Comparison of ENCODE assay signal across 23 cellular contexts in the genomic region with DNA sequence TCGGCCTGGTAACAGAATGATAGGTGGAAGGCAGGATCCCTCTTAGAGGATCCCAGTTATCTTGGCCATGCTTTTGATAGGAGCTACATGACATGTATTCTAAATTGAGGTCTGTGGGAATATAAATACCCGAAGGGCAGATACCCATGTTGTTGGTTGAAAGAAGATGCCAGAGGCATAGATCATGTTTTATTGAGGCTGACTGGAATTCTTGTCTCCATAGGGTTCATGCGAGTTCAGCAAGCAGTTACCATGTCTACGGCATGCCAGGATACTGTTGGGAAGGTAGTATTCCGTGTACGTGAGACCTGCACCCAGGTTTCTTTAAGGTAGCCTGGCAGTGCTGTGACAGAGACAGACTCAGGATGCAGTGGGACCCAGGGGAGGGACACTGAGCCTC.
DNase-seq lines count a peak whose midpoint lies in the region; ATAC-seq and TF ChIP-seq lines count a peak whose summit lies in the region.
"Had no signal": no experiment of that assay in that cellular context is flagged by ENCODE, and none has a peak within 500 bp of the region (broad histone marks: within the 10 kb centered on the region; RNA-seq: fewer than 3 reads in every experiment).

No MANE protein-coding gene starts in this region.

- no peaks in the 10 kb centered on the region for H3K36me3 ChIP-seq in gastrocnemius medialis
- H3K36me3 ChIP-seq: BLaER1, HAP-1 had no signal

- no peak for TF ChIP-seq CTCF in gastrocnemius medialis (IDR thresholded peaks at IDR 0.05 in 4 of 5, conservative IDR thresholded peaks at IDR 0.05 in 1 of 5)

- intact Hi-C loops in gastrocnemius medialis (cut with DNase I; ENCODE audit: low total_unique reads), result no loop called here

- no peaks in the 10 kb centered on the region for H3K27me3 ChIP-seq in gastrocnemius medialis
- H3K27me3 ChIP-seq: BLaER1 had no signal

- DNase-seq in EH (ENCODE audit: low read depth) (peak; percentile 65), NCI-H226 (peak; percentile 16), left kidney (ENCODE audit: low read depth, low spot score) (peak; percentile 38), gastrocnemius medialis (no peak), left lobe of liver (ENCODE audit: low spot score) (no peak), activated T-cell treated with anti-CD3 and anti-CD28 coated beads for 4 hours (no peak)
- no peak for DNase-seq in activated CD4-positive, alpha-beta T cell treated with anti-CD3 and anti-CD28 coated beads for 48 hours
- DNase-seq: ACHN; CD4-positive, alpha-beta T cell; COR-L47; DMS79 treated with DMSO at 0.1 percent for 48 hours; KG1; NCI-H187; NCI-H2107; NCI-H510A treated with DMSO at 0.1 percent for 48 hours; NCI-H774; NK-92 treated with Interleukin-12 subunit alpha and Interleukin-12 subunit beta, amount 100 ng/mL, for 24 hours had no signal

- no peak for TF ChIP-seq POLR2A in gastrocnemius medialis (IDR thresholded peaks at IDR 0.05)

- ATAC-seq in gastrocnemius medialis, result no peak
- ATAC-seq in left lobe of liver, result no peak
- ATAC-seq in GM18519 (IDR thresholded peaks at IDR 0.05; ENCODE audit: low FRiP score, unreplicated experiment), result no peak
- ATAC-seq: SK-N-SH treated with all-trans-retinoic acid at 6 μM for 48 hours had no signal

- in situ Hi-C loops in gastrocnemius medialis (cut with MboI; ENCODE audit: low sequenced_read_pairs in 4 of 4), result no loop called here

- H3K9me3 ChIP-seq in gastrocnemius medialis, result no peaks in the 10 kb centered on the region
- H3K9me3 ChIP-seq: BLaER1, HAP-1 had no signal

- H3K4me1 ChIP-seq in gastrocnemius medialis, result peaks cover 57 to 62% of the 10 kb centered on the region in 2 donors
- H3K4me1 ChIP-seq: HAP-1 had no signal

- no peak overlapping the region for H3K4me3 ChIP-seq in gastrocnemius medialis
- H3K4me3 ChIP-seq: BLaER1, HAP-1 had no signal

- H3K27ac ChIP-seq in gastrocnemius medialis, result peak overlapping the region; percentile 42 to 84 (median 81)
- H3K27ac ChIP-seq: 22Rv1, BLaER1, HL-60 had no signal

Comparison
In these comparisons a context has a peak if more than half of its experiments do, and no peak if none do; other contexts are left out.
1. DNase-seq: peak in EH (single experiment), NCI-H226 (single experiment) and left kidney (single experiment); none in gastrocnemius medialis (0 of 2), left lobe of liver (single experiment), activated CD4-positive, alpha-beta T cell treated with anti-CD3 and anti-CD28 coated beads for 48 hours (single experiment) and activated T-cell treated with anti-CD3 and anti-CD28 coated beads for 4 hours (single experiment).